In genomic region chr11:57249384-57250319, GRCh38 we compare ENCODE assay signal across 9 cellular contexts. TPM values are rescaled to one million over a fixed set of nuclear protein-coding genes. Genes with fewer than 3 reads are reported as not detected.
DNase-seq lines count a peak whose midpoint lies in the region; ATAC-seq and TF ChIP-seq lines count a peak whose summit lies in the region.
"Had no signal": no experiment of that assay in that cellular context is flagged by ENCODE, and none has a peak within 500 bp of the region (broad histone marks: within the 10 kb centered on the region; RNA-seq: fewer than 3 reads in every experiment).

No MANE protein-coding gene starts in this region.

- peaks cover 2% of the 10 kb centered on the region for H3K27me3 Mint-ChIP-seq in nephron progenitor cell (ENCODE audit: low read depth, poor library complexity)

- H3K9me3 ChIP-seq in esophagus muscularis mucosa (no peaks in the 10 kb centered on the region), tibial artery (no peaks in the 10 kb centered on the region)

- intact Hi-C loops in esophagus muscularis mucosa (cut with DNase I) = loop anchor here (1.0 to 5.0 kb wide), 3 partner anchors 117 to 408 kb away; no protein-coding TSS in a partner anchor
- intact Hi-C loops in tibial artery (cut with DNase I; ENCODE audit: low total_unique reads) = no loop called here

- peak; percentile 64 for DNase-seq in A172 (ENCODE audit: low spot score)
- DNase-seq in GM12865 (ENCODE audit: low read depth) = peak; percentile 57
- DNase-seq in NCI-H2171 (lab: John Stamatoyannopoulos, UW) = peak; percentile 68
- peak; percentile 59 to 64 for DNase-seq in activated CD4-positive, alpha-beta T cell treated with anti-CD3 and anti-CD28 coated beads, Interleukin-2, amount 50 U/mL, for 48 hours
- DNase-seq in esophagus muscularis mucosa (ENCODE audit: extremely low spot score) = no peak
- DNase-seq in nephron progenitor cell = peak; percentile 82
- DNase-seq in tibial artery = peak in 1 of 2 donors; percentile 63

- H3K27me3 ChIP-seq in esophagus muscularis mucosa (no peaks in the 10 kb centered on the region), tibial artery (peaks cover 0 to 6% of the 10 kb centered on the region in 2 donors)

- TF ChIP-seq CTCF in GM12865 (IDR thresholded peaks at IDR 0.05; ENCODE audit: insufficient read depth, low read depth, low read length, missing control alignments) = peak; percentile 79
- TF ChIP-seq CTCF in esophagus muscularis mucosa (IDR thresholded peaks at IDR 0.05) = peak; percentile 76 to 78 (median 77)
- TF ChIP-seq CTCF in nephron progenitor cell (IDR thresholded peaks at IDR 0.05) = peak; percentile 93
- TF ChIP-seq CTCF in tibial artery (IDR thresholded peaks at IDR 0.05) = peak; percentile 76 to 79

- ATAC-seq in HG02798 (IDR thresholded peaks at IDR 0.05; ENCODE audit: poor library complexity, unreplicated experiment) = peak; percentile 69
- ATAC-seq: naive thymus-derived CD4-positive, alpha-beta T cell had no signal

- H3K4me1 Mint-ChIP-seq in nephron progenitor cell = peaks cover 19% of the 10 kb centered on the region

- H3K36me3 Mint-ChIP-seq in nephron progenitor cell (ENCODE audit: low read depth) = no peaks in the 10 kb centered on the region
- H3K36me3 Mint-ChIP-seq: naive thymus-derived CD4-positive, alpha-beta T cell had no signal

- TF ChIP-seq EP300 in esophagus muscularis mucosa (IDR thresholded peaks at IDR 0.05) = no peak

- H3K36me3 ChIP-seq in esophagus muscularis mucosa (no peaks in the 10 kb centered on the region), tibial artery (no peaks in the 10 kb centered on the region)

- no peak overlapping the region for H3K27ac Mint-ChIP-seq in nephron progenitor cell
- H3K27ac Mint-ChIP-seq: naive thymus-derived CD4-positive, alpha-beta T cell had no signal

- H3K4me1 ChIP-seq in esophagus muscularis mucosa = peaks cover 12 to 21% (median 16%) of the 10 kb centered on the region in 4 donors
- no peaks in the 10 kb centered on the region for H3K4me1 ChIP-seq in tibial artery

- H3K4me3 ChIP-seq in GM12865 (ENCODE audit: low read depth, low read length) (no peak overlapping the region), esophagus muscularis mucosa (peak overlapping the region in 1 of 4 donors; percentile 31), tibial artery (no peak overlapping the region)

- no peak overlapping the region for H3K4me3 Mint-ChIP-seq in nephron progenitor cell
- H3K4me3 Mint-ChIP-seq: naive thymus-derived CD4-positive, alpha-beta T cell had no signal

- no peaks in the 10 kb centered on the region for H3K9me3 Mint-ChIP-seq in nephron progenitor cell

- TF ChIP-seq POLR2A in esophagus muscularis mucosa (IDR thresholded peaks at IDR 0.05; ENCODE audit: low read depth) = no peak

- WGBS in esophagus muscularis mucosa = 32% methylated on average over 10 of the region's 10 CpGs

- peak overlapping the region; percentile 1 to 50 (median 26) for H3K27ac ChIP-seq in esophagus muscularis mucosa (replicated peaks in 1 of 4)
- H3K27ac ChIP-seq in tibial artery = no peak overlapping the region

RNA-seq across cellular contexts. Expression of gene APLNR, which starts 12.6 kb away (rescaled TPM):
- total RNA-seq in A172 (2014; rRNA removed; shearing (Covaris generic)) = 0.03 TPM in 1 of 2 replicates, not detected in the other
- 1 to 10 TPM; 1.7 to 6.3 (median 3.8) TPM for total RNA-seq in esophagus muscularis mucosa
- total RNA-seq: naive thymus-derived CD4-positive, alpha-beta T cell had no signal

Comparison
In these comparisons a context has a peak if more than half of its experiments do, and no peak if none do; other contexts are left out.
1. H3K27ac ChIP-seq: peak in esophagus muscularis mucosa (4 of 4); none in tibial artery (0 of 2).
2. Peak in every context shown above with its lines, with median percentiles within 50 percentile points of each other: CTCF ChIP-seq.